In genomic region chr3:193975072-193975535, GRCh38 we compare ENCODE assay signal across 1 cellular context.
A peak's percentile ranks its signal among the peaks of the same experiment; 100 is the strongest.
TF ChIP-seq lines count a peak whose summit lies in the region.

No MANE protein-coding gene starts in this region.

TF ChIP-seq in GM23338, 12 proteins besides CTCF, POLR2A, EP300 and RAD21:
- TF ChIP-seq ZNF462 (CRISPR knock-in tag; IDR thresholded peaks at IDR 0.05) (0 out of 2 replicates have a peak, but pooled peaks have one; percentile 34), CREB1 (CRISPR knock-in tag; IDR thresholded peaks at IDR 0.05; ENCODE audit: low read depth) (no peak)
TF ChIP-seq in GM23338: peak in this region for 1.
